15 cellular contexts compared by ENCODE assay signal in the genomic region with DNA sequence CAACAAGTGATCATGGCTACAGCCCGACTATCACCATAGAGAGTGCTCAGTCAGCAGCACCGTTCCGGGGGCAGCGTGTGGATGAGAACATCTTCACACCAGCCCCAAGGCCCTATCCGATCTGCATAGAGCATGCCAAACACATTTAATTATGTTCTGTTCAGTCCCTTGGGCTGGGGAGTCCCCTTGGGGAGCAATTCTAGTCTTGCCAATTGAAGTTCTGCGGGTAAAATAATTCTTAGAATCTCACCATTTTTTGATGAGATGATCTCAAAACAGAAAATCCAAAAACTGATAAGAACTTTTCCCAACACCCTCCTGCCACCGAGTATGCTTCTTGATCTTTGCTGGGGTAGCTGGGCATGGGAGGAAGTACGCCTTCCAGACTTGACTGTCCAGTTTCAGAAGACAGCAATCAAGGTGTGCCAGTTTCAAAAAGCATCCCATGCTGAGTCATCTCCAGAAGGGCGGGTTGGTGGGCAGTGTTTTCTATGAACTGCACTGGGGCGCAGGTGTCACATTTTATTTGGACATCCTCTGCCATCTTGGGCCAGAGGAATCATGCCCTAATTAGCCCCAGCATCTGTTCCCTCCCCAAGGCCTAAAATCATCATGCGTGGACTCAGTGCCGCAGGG. TPM values are rescaled to one million over a fixed set of nuclear protein-coding genes. Genes with fewer than 3 reads are reported as not detected.
DNase-seq lines count a peak whose midpoint lies in the region; ATAC-seq, FAIRE-seq and TF ChIP-seq lines count a peak whose summit lies in the region.
"Had no signal": no experiment of that assay in that cellular context is flagged by ENCODE, and none has a peak within 500 bp of the region (broad histone marks: within the 10 kb centered on the region; RNA-seq: fewer than 3 reads in every experiment).

No MANE protein-coding gene starts in this region.

- H3K79me2 ChIP-seq in OCI-LY3 (ENCODE audit: low read length), result no peaks in the 10 kb centered on the region

- H3K27ac ChIP-seq in OCI-LY3 (ENCODE audit: low read length) (no peak overlapping the region), foreskin keratinocyte (peak overlapping the region; percentile 38)
- H3K27ac ChIP-seq: heart left ventricle had no signal

- no TSS peak for BruUV-seq in Calu3 (replicated peaks; lab: Mats Ljungman, UMichigan)

- peak; percentile 53 for ATAC-seq in foreskin keratinocyte
- ATAC-seq: heart left ventricle; sciatic nerve; stimulated activated naive CD8-positive, alpha-beta T cell treated with anti-CD3 and anti-CD28 coated beads, Interleukin-15, Interleukin-2, amounts not matched to agents 100 U/mL and 50 U/mL, for 24 hours had no signal

- H3K4me1 Mint-ChIP-seq in Calu3 (ENCODE audit: low read depth, unreplicated experiment), result no peaks in the 10 kb centered on the region

- TF ChIP-seq CTCF in OCI-LY3 (IDR thresholded peaks at IDR 0.05; ENCODE audit: low read depth, low read length) (no peak), foreskin keratinocyte (conservative IDR thresholded peaks at IDR 0.05) (no peak), Calu3 (IDR thresholded peaks at IDR 0.05; ENCODE audit: unreplicated experiment) (no peak)

- peaks cover 2% of the 10 kb centered on the region for H3K9me3 Mint-ChIP-seq in Calu3 (ENCODE audit: low read depth, unreplicated experiment)

- H3K36me3 ChIP-seq in OCI-LY3 (replicated peaks; ENCODE audit: low read depth, low read length), result no peaks in the 10 kb centered on the region
- H3K36me3 ChIP-seq: heart left ventricle had no signal

- peak overlapping the region; percentile 72 for H3K4me2 ChIP-seq in OCI-LY3 (ENCODE audit: low read length)

- H3K9ac ChIP-seq in OCI-LY3 (ENCODE audit: low read length), result no peak overlapping the region

- no peaks in the 10 kb centered on the region for H3K36me3 Mint-ChIP-seq in Calu3 (ENCODE audit: insufficient read depth, unreplicated experiment)

- H3K27me3 Mint-ChIP-seq in Calu3 (ENCODE audit: unreplicated experiment), result no peaks in the 10 kb centered on the region

- no peak overlapping the region for H3K4me3 Mint-ChIP-seq in Calu3 (ENCODE audit: low read depth, unreplicated experiment)

- TF ChIP-seq POLR2A in GM12892 (IDR thresholded peaks at IDR 0.05; ENCODE audit: low read depth, low read length), result no peak

- intact Hi-C loops in Calu3 (cut with micrococcal nuclease; ENCODE audit: unreplicated experiment), result no loop called here

- in situ Hi-C loops in G401 (cut with HindIII; ENCODE audit: low sequenced_read_pairs), result no loop called here

- no peak overlapping the region for H2AFZ ChIP-seq in OCI-LY3 (ENCODE audit: low read depth, low read length)

- peaks cover 22% of the 10 kb centered on the region for H4K20me1 ChIP-seq in OCI-LY3 (ENCODE audit: insufficient read depth, low read length)

- H3K27me3 ChIP-seq in OCI-LY3 (ENCODE audit: low read depth, low read length) (peaks cover 61% of the 10 kb centered on the region), foreskin keratinocyte (no peaks in the 10 kb centered on the region)
- H3K27me3 ChIP-seq: heart left ventricle had no signal

- H3K27ac Mint-ChIP-seq in Calu3 (ENCODE audit: unreplicated experiment), result no peak overlapping the region

- no peaks in the 10 kb centered on the region for H3K9me3 ChIP-seq in OCI-LY3 (ENCODE audit: insufficient read depth, low read length)

- DNase-seq in G401 (ENCODE audit: low spot score) (peak; percentile 20), GM12892 (ENCODE audit: insufficient read length) (no peak), foreskin keratinocyte (peak; percentile 47 to 51), NOMO-1 treated with DMSO at 0.1 percent for 48 hours (lab: John Stamatoyannopoulos, UW; ENCODE audit: unreplicated experiment) (no peak), SK-N-DZ (ENCODE audit: low spot score) (no peak), Calu3 (no peak)
- DNase-seq: amygdala; erythroblast; NCI-H2081; SIG-M5; stimulated activated naive CD8-positive, alpha-beta T cell treated with anti-CD3 and anti-CD28 coated beads, Interleukin-15, Interleukin-2, amounts not matched to agents 100 U/mL and 50 U/mL, for 24 hours had no signal

- peak overlapping the region; percentile 52 for H3K4me3 ChIP-seq in OCI-LY3 (ENCODE audit: low read length)
- H3K4me3 ChIP-seq: heart left ventricle had no signal

- peaks cover 22% of the 10 kb centered on the region for H3K4me1 ChIP-seq in OCI-LY3 (ENCODE audit: low read length)
- H3K4me1 ChIP-seq in foreskin keratinocyte, result peaks cover 8% of the 10 kb centered on the region
- H3K4me1 ChIP-seq: heart left ventricle had no signal

- CTCF ChIA-PET in Calu3 (lab: Charles Lee), result no interaction called here

- peak; percentile 74 for FAIRE-seq in GM12892 (lab: Jason Lieb, UNC)
- FAIRE-seq: HTR-8/SVneo had no signal

RNA-seq across cellular contexts. Expression of gene PTPRF, which starts 20.8 kb away (rescaled TPM):
- 46.6 and 61.3 TPM in 2 replicates for total RNA-seq in G401 (2014; rRNA removed; shearing (Covaris generic))
- 1.3 TPM for polyA plus RNA-seq in GM12892 (2012; ENCODE audit: missing spikeins)
- total RNA-seq in foreskin keratinocyte (147 and 186 TPM in 2 replicates), Calu3 (2022) (240 and 318 TPM in 2 replicates)
- polyA plus RNA-seq in foreskin keratinocyte, result 57.6 and 75.7 TPM in 2 replicates
- polyA plus RNA-seq in SK-N-DZ (2014; cell fraction: cytosol; rRNA removed), result 22.6 and 33.7 TPM in 2 replicates
- polyA plus RNA-seq in SK-N-DZ (2014; cell fraction: nucleus; rRNA removed), result 27.5 and 42.1 TPM in 2 replicates

RNA-seq across cellular contexts. Expression of gene HYI, which starts 56.1 kb away (rescaled TPM):
- 22.3 and 30.1 TPM in 2 replicates for total RNA-seq in G401 (2014; rRNA removed; shearing (Covaris generic))
- 5.6 TPM for polyA plus RNA-seq in GM12892 (2012; ENCODE audit: missing spikeins)
- total RNA-seq in foreskin keratinocyte, result 86.0 and 93.4 TPM in 2 replicates
- 104 and 115 TPM in 2 replicates for polyA plus RNA-seq in foreskin keratinocyte
- 4.0 and 6.6 TPM in 2 replicates for polyA plus RNA-seq in SK-N-DZ (2014; cell fraction: cytosol; rRNA removed)
- 7.3 and 7.8 TPM in 2 replicates for polyA plus RNA-seq in SK-N-DZ (2014; cell fraction: nucleus; rRNA removed)
- 44.4 and 67.4 TPM in 2 replicates for total RNA-seq in Calu3 (2022)

Comparison
In these comparisons a context has a peak if more than half of its experiments do, and no peak if none do; other contexts are left out.
1. DNase-seq: peak in G401 (single experiment) and foreskin keratinocyte (2 of 2); none in GM12892 (single experiment), NOMO-1 treated with DMSO at 0.1 percent for 48 hours (single experiment), SK-N-DZ (single experiment) and Calu3 (single experiment).